ENCODE assay signal across 1 cellular context in the genomic region with DNA sequence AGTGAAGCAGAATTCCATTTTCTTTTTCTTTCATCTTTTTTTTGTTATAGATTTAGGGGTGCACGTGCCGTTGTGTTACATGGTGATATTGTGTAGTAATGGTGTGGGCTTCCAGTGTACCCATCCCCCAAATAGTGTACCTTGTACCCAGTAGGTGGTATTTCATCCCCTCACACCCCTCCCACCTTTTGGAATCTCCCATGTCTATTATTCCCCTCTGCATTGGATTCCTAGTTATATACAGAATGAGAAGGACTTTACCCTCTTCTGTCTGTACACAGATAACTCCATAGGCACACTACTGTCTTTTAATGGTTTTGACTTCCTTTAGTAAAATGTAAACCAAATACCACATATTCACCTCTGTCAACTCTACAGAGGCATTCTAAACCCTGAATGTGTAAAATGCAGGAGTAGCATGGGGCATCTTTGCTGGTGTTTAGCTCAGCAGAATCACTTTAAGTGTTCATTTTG.
A peak's percentile ranks its signal among the peaks of the same experiment; 100 is the strongest.
TF ChIP-seq lines count a peak whose summit lies in the region.

No MANE protein-coding gene starts in this region.

TF ChIP-seq in HepG2, 621 proteins besides CTCF, POLR2A, EP300 and RAD21 (continued from another document and continues in another):
- TF ChIP-seq RARG (CRISPR knock-in tag; IDR thresholded peaks at IDR 0.05; ENCODE audit: low read depth) = no peak
- peak; percentile 72; the same call in 1 of the 2 replicates for TF ChIP-seq SIX1 (CRISPR knock-in tag; IDR thresholded peaks at IDR 0.05; ENCODE audit: borderline replicate concordance)
- peak; percentile 63; the same call in 1 of the 2 replicates for TF ChIP-seq MAZ (IDR thresholded peaks at IDR 0.05; ENCODE audit: borderline replicate concordance, low read depth, low read length)
- no peak for TF ChIP-seq MAZ (CRISPR knock-in tag; IDR thresholded peaks at IDR 0.05; ENCODE audit: low read depth)
- peak; percentile 78 for TF ChIP-seq BCL6 (CRISPR knock-in tag; IDR thresholded peaks at IDR 0.05)
- peak; percentile 64; the same call in 1 of the 2 replicates for TF ChIP-seq FOXO1 (CRISPR knock-in tag; IDR thresholded peaks at IDR 0.05)
- TF ChIP-seq MAFK (conservative IDR thresholded peaks at IDR 0.05 in 1 of 2, IDR thresholded peaks at IDR 0.05 in 1 of 2; ENCODE audit: low read length in 2 of 2) = 0 out of 4 replicates have a peak, but pooled peaks of 1 of the 2 experiments have one; percentile 32
- 0 out of 2 replicates have a peak, but pooled peaks have one; percentile 10 for TF ChIP-seq ZNF629 (CRISPR knock-in tag; conservative IDR thresholded peaks at IDR 0.05)
- peak; percentile 83; the same call in 1 of the 2 replicates for TF ChIP-seq TBX2 (CRISPR knock-in tag; IDR thresholded peaks at IDR 0.05; ENCODE audit: borderline replicate concordance)
- no peak for TF ChIP-seq FOXM1 (CRISPR knock-in tag; IDR thresholded peaks at IDR 0.05)
- TF ChIP-seq, protein P1, sequence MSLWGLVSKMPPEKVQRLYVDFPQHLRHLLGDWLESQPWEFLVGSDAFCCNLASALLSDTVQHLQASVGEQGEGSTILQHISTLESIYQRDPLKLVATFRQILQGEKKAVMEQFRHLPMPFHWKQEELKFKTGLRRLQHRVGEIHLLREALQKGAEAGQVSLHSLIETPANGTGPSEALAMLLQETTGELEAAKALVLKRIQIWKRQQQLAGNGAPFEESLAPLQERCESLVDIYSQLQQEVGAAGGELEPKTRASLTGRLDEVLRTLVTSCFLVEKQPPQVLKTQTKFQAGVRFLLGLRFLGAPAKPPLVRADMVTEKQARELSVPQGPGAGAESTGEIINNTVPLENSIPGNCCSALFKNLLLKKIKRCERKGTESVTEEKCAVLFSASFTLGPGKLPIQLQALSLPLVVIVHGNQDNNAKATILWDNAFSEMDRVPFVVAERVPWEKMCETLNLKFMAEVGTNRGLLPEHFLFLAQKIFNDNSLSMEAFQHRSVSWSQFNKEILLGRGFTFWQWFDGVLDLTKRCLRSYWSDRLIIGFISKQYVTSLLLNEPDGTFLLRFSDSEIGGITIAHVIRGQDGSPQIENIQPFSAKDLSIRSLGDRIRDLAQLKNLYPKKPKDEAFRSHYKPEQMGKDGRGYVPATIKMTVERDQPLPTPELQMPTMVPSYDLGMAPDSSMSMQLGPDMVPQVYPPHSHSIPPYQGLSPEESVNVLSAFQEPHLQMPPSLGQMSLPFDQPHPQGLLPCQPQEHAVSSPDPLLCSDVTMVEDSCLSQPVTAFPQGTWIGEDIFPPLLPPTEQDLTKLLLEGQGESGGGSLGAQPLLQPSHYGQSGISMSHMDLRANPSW (CRISPR knock-in tag; IDR thresholded peaks at IDR 0.05; ENCODE audit: borderline replicate concordance) = no peak
- TF ChIP-seq HDAC1 (CRISPR knock-in tag; IDR thresholded peaks at IDR 0.05) = peak; percentile 66
- no peak; the same call in 1 of the 2 replicates for TF ChIP-seq RXRA (CRISPR knock-in tag; IDR thresholded peaks at IDR 0.05)
- peak; percentile 56; the same call in 1 of the 2 replicates for TF ChIP-seq HMG20B (CRISPR knock-in tag; conservative IDR thresholded peaks at IDR 0.05)
- TF ChIP-seq ZNF660 (CRISPR knock-in tag; IDR thresholded peaks at IDR 0.05; ENCODE audit: borderline replicate concordance, low read depth) = no peak
- peak; percentile 61 for TF ChIP-seq HOXA3 (CRISPR knock-in tag; IDR thresholded peaks at IDR 0.05)
- peak; percentile 58; the same call in 1 of the 2 replicates for TF ChIP-seq DPF2 (CRISPR knock-in tag; IDR thresholded peaks at IDR 0.05; ENCODE audit: borderline replicate concordance, low read depth)
- no peak for TF ChIP-seq PBX3 (CRISPR knock-in tag; IDR thresholded peaks at IDR 0.05; ENCODE audit: borderline replicate concordance)
- TF ChIP-seq ZBTB20 (CRISPR knock-in tag; IDR thresholded peaks at IDR 0.05; ENCODE audit: borderline replicate concordance, low read depth) = peak; percentile 99
- peak; percentile 81; the same call in 1 of the 2 replicates for TF ChIP-seq NFIC (IDR thresholded peaks at IDR 0.05; ENCODE audit: low read length)
- 0 out of 2 replicates have a peak, but pooled peaks have one; percentile 38 for TF ChIP-seq ZNF430 (CRISPR knock-in tag; IDR thresholded peaks at IDR 0.05)
- TF ChIP-seq KDM6A (CRISPR knock-in tag; IDR thresholded peaks at IDR 0.05; ENCODE audit: low read depth) = peak; percentile 88; the same call in 1 of the 2 replicates
- peak; percentile 91; the same call in 1 of the 2 replicates for TF ChIP-seq HOMEZ (CRISPR knock-in tag; IDR thresholded peaks at IDR 0.05; ENCODE audit: low read depth)
- TF ChIP-seq ZNF512B (CRISPR knock-in tag; IDR thresholded peaks at IDR 0.05; ENCODE audit: borderline replicate concordance) = 0 out of 2 replicates have a peak, but pooled peaks have one; percentile 31
- peak; percentile 58; the same call in 1 of the 2 replicates for TF ChIP-seq SIX4 (CRISPR knock-in tag; IDR thresholded peaks at IDR 0.05)
- TF ChIP-seq MATR3 (CRISPR knock-in tag; IDR thresholded peaks at IDR 0.05) = no peak
- peak; percentile 50 for TF ChIP-seq MAFF (IDR thresholded peaks at IDR 0.05; ENCODE audit: low read depth, low read length)
- peak; percentile 34; the same call in 1 of the 2 replicates for TF ChIP-seq IRF2 (CRISPR knock-in tag; IDR thresholded peaks at IDR 0.05)
- TF ChIP-seq ZBTB25 (CRISPR knock-in tag; IDR thresholded peaks at IDR 0.05) = peak; percentile 26; the same call in 1 of the 2 replicates
- TF ChIP-seq FOXP4 (CRISPR knock-in tag; IDR thresholded peaks at IDR 0.05) = peak; percentile 83
- TF ChIP-seq, protein P2, sequence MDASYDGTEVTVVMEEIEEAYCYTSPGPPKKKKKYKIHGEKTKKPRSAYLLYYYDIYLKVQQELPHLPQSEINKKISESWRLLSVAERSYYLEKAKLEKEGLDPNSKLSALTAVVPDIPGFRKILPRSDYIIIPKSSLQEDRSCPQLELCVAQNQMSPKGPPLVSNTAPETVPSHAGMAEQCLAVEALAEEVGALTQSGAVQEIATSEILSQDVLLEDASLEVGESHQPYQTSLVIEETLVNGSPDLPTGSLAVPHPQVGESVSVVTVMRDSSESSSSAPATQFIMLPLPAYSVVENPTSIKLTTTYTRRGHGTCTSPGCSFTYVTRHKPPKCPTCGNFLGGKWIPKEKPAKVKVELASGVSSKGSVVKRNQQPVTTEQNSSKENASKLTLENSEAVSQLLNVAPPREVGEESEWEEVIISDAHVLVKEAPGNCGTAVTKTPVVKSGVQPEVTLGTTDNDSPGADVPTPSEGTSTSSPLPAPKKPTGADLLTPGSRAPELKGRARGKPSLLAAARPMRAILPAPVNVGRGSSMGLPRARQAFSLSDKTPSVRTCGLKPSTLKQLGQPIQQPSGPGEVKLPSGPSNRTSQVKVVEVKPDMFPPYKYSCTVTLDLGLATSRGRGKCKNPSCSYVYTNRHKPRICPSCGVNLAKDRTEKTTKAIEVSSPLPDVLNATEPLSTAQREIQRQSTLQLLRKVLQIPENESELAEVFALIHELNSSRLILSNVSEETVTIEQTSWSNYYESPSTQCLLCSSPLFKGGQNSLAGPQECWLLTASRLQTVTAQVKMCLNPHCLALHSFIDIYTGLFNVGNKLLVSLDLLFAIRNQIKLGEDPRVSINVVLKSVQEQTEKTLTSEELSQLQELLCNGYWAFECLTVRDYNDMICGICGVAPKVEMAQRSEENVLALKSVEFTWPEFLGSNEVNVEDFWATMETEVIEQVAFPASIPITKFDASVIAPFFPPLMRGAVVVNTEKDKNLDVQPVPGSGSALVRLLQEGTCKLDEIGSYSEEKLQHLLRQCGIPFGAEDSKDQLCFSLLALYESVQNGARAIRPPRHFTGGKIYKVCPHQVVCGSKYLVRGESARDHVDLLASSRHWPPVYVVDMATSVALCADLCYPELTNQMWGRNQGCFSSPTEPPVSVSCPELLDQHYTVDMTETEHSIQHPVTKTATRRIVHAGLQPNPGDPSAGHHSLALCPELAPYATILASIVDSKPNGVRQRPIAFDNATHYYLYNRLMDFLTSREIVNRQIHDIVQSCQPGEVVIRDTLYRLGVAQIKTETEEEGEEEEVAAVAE (CRISPR knock-in tag; IDR thresholded peaks at IDR 0.05; ENCODE audit: borderline replicate concordance) = peak; percentile 75; the same call in 1 of the 2 replicates
- TF ChIP-seq, protein P3, sequence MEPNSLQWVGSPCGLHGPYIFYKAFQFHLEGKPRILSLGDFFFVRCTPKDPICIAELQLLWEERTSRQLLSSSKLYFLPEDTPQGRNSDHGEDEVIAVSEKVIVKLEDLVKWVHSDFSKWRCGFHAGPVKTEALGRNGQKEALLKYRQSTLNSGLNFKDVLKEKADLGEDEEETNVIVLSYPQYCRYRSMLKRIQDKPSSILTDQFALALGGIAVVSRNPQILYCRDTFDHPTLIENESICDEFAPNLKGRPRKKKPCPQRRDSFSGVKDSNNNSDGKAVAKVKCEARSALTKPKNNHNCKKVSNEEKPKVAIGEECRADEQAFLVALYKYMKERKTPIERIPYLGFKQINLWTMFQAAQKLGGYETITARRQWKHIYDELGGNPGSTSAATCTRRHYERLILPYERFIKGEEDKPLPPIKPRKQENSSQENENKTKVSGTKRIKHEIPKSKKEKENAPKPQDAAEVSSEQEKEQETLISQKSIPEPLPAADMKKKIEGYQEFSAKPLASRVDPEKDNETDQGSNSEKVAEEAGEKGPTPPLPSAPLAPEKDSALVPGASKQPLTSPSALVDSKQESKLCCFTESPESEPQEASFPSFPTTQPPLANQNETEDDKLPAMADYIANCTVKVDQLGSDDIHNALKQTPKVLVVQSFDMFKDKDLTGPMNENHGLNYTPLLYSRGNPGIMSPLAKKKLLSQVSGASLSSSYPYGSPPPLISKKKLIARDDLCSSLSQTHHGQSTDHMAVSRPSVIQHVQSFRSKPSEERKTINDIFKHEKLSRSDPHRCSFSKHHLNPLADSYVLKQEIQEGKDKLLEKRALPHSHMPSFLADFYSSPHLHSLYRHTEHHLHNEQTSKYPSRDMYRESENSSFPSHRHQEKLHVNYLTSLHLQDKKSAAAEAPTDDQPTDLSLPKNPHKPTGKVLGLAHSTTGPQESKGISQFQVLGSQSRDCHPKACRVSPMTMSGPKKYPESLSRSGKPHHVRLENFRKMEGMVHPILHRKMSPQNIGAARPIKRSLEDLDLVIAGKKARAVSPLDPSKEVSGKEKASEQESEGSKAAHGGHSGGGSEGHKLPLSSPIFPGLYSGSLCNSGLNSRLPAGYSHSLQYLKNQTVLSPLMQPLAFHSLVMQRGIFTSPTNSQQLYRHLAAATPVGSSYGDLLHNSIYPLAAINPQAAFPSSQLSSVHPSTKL (CRISPR knock-in tag; IDR thresholded peaks at IDR 0.05) = peak; percentile 95
- peak; percentile 63 for TF ChIP-seq ZBTB7B (CRISPR knock-in tag; IDR thresholded peaks at IDR 0.05)
